In genomic region chr1:161956097-161956496, GRCh38 we compare ENCODE assay signal across 1 cellular context.
TF ChIP-seq lines count a peak whose summit lies in the region.

No MANE protein-coding gene starts in this region.

TF ChIP-seq in SK-N-SH, 30 proteins besides CTCF, POLR2A, EP300 and RAD21 (continued from another document):
- TF ChIP-seq REST (IDR thresholded peaks at IDR 0.05; ENCODE audit: low read depth, low read length), result no peak
- TF ChIP-seq USF2 (IDR thresholded peaks at IDR 0.05; ENCODE audit: borderline replicate concordance, low read depth, low read length), result no peak
- TF ChIP-seq IRF3 (IDR thresholded peaks at IDR 0.05; ENCODE audit: low read depth, low read length), result no peak
- peak; percentile 53; the same call in 1 of the 2 replicates for TF ChIP-seq ZBTB33 (IDR thresholded peaks at IDR 0.05; ENCODE audit: borderline replicate concordance, low read depth)
- TF ChIP-seq CHD2 (IDR thresholded peaks at IDR 0.05; ENCODE audit: low read length, partially characterized antibody), result no peak
- TF ChIP-seq FOXM1 (IDR thresholded peaks at IDR 0.05; ENCODE audit: low read depth), result peak; percentile 79
- TF ChIP-seq YY1 (IDR thresholded peaks at IDR 0.05; ENCODE audit: low read depth), result 0 out of 2 replicates have a peak, but pooled peaks have one; percentile 48
- 0 out of 2 replicates have a peak, but pooled peaks have one; percentile 17 for TF ChIP-seq RCOR1 (IDR thresholded peaks at IDR 0.05; ENCODE audit: low read length)
- no peak for TF ChIP-seq ELF1 (IDR thresholded peaks at IDR 0.05)
- TF ChIP-seq GABPA (IDR thresholded peaks at IDR 0.05; ENCODE audit: low read depth), result no peak
- TF ChIP-seq JUND (IDR thresholded peaks at IDR 0.05), result peak; percentile 69
- peak; percentile 27; the same call in 1 of the 2 replicates for TF ChIP-seq SIN3A (IDR thresholded peaks at IDR 0.05; ENCODE audit: borderline replicate concordance, low read depth, low read length)
- peak; percentile 37; the same call in 1 of the 2 replicates for TF ChIP-seq RXRA (IDR thresholded peaks at IDR 0.05; ENCODE audit: borderline replicate concordance, low read depth)
- TF ChIP-seq FOXJ3 (CRISPR knock-in tag; IDR thresholded peaks at IDR 0.05), result no peak
- peak; percentile 46; the same call in 1 of the 2 replicates for TF ChIP-seq TEAD4 (IDR thresholded peaks at IDR 0.05; ENCODE audit: borderline replicate concordance, insufficient read depth)
- peak; percentile 55; the same call in 1 of the 2 replicates for TF ChIP-seq MEF2A (IDR thresholded peaks at IDR 0.05; ENCODE audit: borderline replicate concordance, low read depth)
- no peak for TF ChIP-seq SMC3 (IDR thresholded peaks at IDR 0.05; ENCODE audit: low read depth, low read length)
- peak; percentile 79 for TF ChIP-seq POLR2AphosphoS5 (IDR thresholded peaks at IDR 0.05; ENCODE audit: low read depth, low read length)
- peak; percentile 78 for TF ChIP-seq USF1 (IDR thresholded peaks at IDR 0.05; ENCODE audit: borderline replicate concordance, low read depth)
- TF ChIP-seq EZH2phosphoT487 (IDR thresholded peaks at IDR 0.05; ENCODE audit: borderline replicate concordance, low read depth), result no peak
- peak; percentile 84 for TF ChIP-seq PBX3 (IDR thresholded peaks at IDR 0.05)
- no peak for TF ChIP-seq MXI1 (IDR thresholded peaks at IDR 0.05; ENCODE audit: low read depth, low read length)
- TF ChIP-seq TCF12 (IDR thresholded peaks at IDR 0.05), result peak; percentile 100
- TF ChIP-seq NFIC (IDR thresholded peaks at IDR 0.05; ENCODE audit: borderline replicate concordance), result peak; percentile 42; the same call in 1 of the 2 replicates
- TF ChIP-seq MAX (IDR thresholded peaks at IDR 0.05; ENCODE audit: low read depth), result peak; percentile 88
- peak; percentile 34; the same call in 1 of the 2 replicates for TF ChIP-seq NRF1 (IDR thresholded peaks at IDR 0.05; ENCODE audit: low read depth, low read length)
- TF ChIP-seq RFX5 (IDR thresholded peaks at IDR 0.05; ENCODE audit: low read length), result no peak
- TF ChIP-seq GATA2 (CRISPR knock-in tag; IDR thresholded peaks at IDR 0.05), result 0 out of 2 replicates have a peak, but pooled peaks have one; percentile 22
